8 cellular contexts compared by ENCODE assay signal in the genomic region with DNA sequence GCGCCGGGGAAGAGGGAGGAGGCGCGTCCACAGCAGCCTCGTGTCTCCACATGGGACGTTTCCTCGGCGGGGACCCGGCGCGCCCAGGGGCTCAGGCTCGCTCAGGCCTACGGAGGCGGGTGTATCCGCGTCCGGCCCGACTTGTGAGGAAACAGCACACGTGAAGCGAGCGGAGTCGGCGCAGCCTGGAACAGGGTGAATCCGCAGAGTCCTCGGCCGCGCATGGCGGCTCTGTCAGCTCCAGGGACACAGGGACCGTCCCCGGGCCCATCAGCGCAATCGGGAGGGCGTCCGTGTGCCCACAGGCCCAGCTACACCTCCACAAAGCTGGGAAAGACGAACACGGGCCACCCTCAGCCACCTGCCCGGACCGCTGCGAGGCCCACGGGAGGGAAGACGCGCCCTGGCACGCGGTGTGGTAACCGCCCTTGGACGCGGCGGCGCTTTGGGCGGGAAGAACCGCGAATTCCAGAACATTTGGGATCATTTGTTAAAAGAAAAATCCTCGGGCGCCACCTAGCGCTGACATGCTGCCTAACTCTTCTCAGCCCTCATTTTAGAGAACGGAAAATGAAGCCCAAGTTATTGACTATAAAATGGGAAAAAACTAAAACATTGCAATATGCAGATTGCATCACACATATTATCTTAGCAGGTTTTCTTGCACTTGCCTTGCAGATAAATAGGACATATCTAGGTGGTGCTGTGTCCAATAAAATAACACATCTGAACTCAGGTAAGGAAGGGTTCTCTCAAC. TPM values are rescaled to one million over a fixed set of nuclear protein-coding genes. Genes with fewer than 3 reads are reported as not detected.
DNase-seq lines count a peak whose midpoint lies in the region; ATAC-seq and TF ChIP-seq lines count a peak whose summit lies in the region.

No MANE protein-coding gene starts in this region.

- TF ChIP-seq CTCF in Calu3 (IDR thresholded peaks at IDR 0.05; ENCODE audit: unreplicated experiment): peak; percentile 61

- H2BK15ac ChIP-seq in mesenchymal stem cell (ENCODE audit: low read depth, poor library complexity, severe bottlenecking): no peak overlapping the region

- peak overlapping the region; percentile 54 for H3K4me2 ChIP-seq in GM23248 (ENCODE audit: unreplicated experiment)
- peak overlapping the region; percentile 32 for H3K4me2 ChIP-seq in mesenchymal stem cell (ENCODE audit: low read length, poor library complexity, severe bottlenecking)

- no peak overlapping the region for H4K8ac ChIP-seq in mesenchymal stem cell (ENCODE audit: low read length)

- H2AK5ac ChIP-seq in mesenchymal stem cell (ENCODE audit: low read length, severe bottlenecking): no peak overlapping the region

- H3K4me1 ChIP-seq in GM23248 (ENCODE audit: insufficient read depth) (no peaks in the 10 kb centered on the region), mesenchymal stem cell (ENCODE audit: control insufficient read depth, insufficient read depth, low read depth, low read length) (peaks cover 5% of the 10 kb centered on the region)

- no peaks in the 10 kb centered on the region for H3K27me3 Mint-ChIP-seq in Calu3 (ENCODE audit: unreplicated experiment)

- H3K4me3 ChIP-seq in GM23248 (peak overlapping the region; percentile 34), mesenchymal stem cell (ENCODE audit: insufficient read depth in 1 of 2, low read depth in 1 of 2, low read length in 2 of 2) (peak overlapping the region in 1 of 2 experiments; percentile 66)

- in situ Hi-C loops in GM23248 (cut with MboI): no loop called here

- H3K27ac Mint-ChIP-seq in Calu3 (ENCODE audit: unreplicated experiment): no peak overlapping the region

- DNase-seq in Calu3: peak; percentile 68
- peak; percentile 75 for DNase-seq in GM23248
- peak; percentile 8 for DNase-seq in NCI-H2107 treated with DMSO at 0.1 percent for 48 hours (lab: John Stamatoyannopoulos, UW; ENCODE audit: unreplicated experiment)
- DNase-seq in activated CD4-positive, alpha-beta T cell treated with anti-CD3 and anti-CD28 coated beads, Interleukin-2, amount 50 U/mL, for 24 hours (ENCODE audit: low read depth in 1 of 2, low spot score in 1 of 2): peak; percentile 22 to 35
- peak; percentile 40 for DNase-seq in effector CD4-positive, alpha-beta T cell
- peak; percentile 18 for DNase-seq in mesenchymal stem cell
- peak; percentile 27 for DNase-seq in stimulated activated CD8-positive, alpha-beta memory T cell treated with anti-CD3 and anti-CD28 coated beads, Interleukin-15, amount 100 ng/mL, for 1 hour (ENCODE audit: low read depth)

- H3K36me3 Mint-ChIP-seq in Calu3 (ENCODE audit: insufficient read depth, unreplicated experiment): peaks cover 5% of the 10 kb centered on the region

- no peaks in the 10 kb centered on the region for H3K79me2 ChIP-seq in GM23248 (ENCODE audit: insufficient read depth)

- intact Hi-C loops in Calu3 (cut with micrococcal nuclease; ENCODE audit: unreplicated experiment): loop anchor here (1.0 kb wide), 2 partner anchors 108 to 391 kb away; no protein-coding TSS in a partner anchor

- no peaks in the 10 kb centered on the region for H3K79me1 ChIP-seq in mesenchymal stem cell (replicated peaks; ENCODE audit: low read length, poor library complexity, severe bottlenecking)

- H3K4me3 Mint-ChIP-seq in Calu3 (ENCODE audit: low read depth, unreplicated experiment): peak overlapping the region; percentile 30

- no peaks in the 10 kb centered on the region for H4K20me1 ChIP-seq in GM23248 (ENCODE audit: insufficient read depth)

- H3K9me3 Mint-ChIP-seq in Calu3 (ENCODE audit: low read depth, unreplicated experiment): no peaks in the 10 kb centered on the region

- WGBS in GM23248 (ENCODE audit: low coverage in 1 of 2, low lambda C conversion rate in 2 of 2, missing lambda C conversion rate in 2 of 2), 2 experiments: 11 to 13% methylated on average over 44 to 53 of the region's 56 CpGs
- 69% methylated on average over 49 of the region's 56 CpGs for WGBS in mesenchymal stem cell

- H2BK12ac ChIP-seq in mesenchymal stem cell (ENCODE audit: low read length in 2 of 2): no peak overlapping the region

- no TSS peak for BruUV-seq in Calu3 (replicated peaks; lab: Mats Ljungman, UMichigan)

- H3K23ac ChIP-seq in mesenchymal stem cell (ENCODE audit: low read length in 2 of 2): no peak overlapping the region

- H3K9ac ChIP-seq in GM23248: no peak overlapping the region
- peak overlapping the region; percentile 48 for H3K9ac ChIP-seq in mesenchymal stem cell (ENCODE audit: low read length)

- H3K18ac ChIP-seq in mesenchymal stem cell (ENCODE audit: low read depth in 1 of 2, low read length in 2 of 2): no peak overlapping the region

- peak overlapping the region in 1 of 2 experiments; percentile 21 for H3K14ac ChIP-seq in mesenchymal stem cell (ENCODE audit: low read length in 2 of 2)

- H3K9me3 ChIP-seq in GM23248 (ENCODE audit: low read depth): no peaks in the 10 kb centered on the region
- no peaks in the 10 kb centered on the region for H3K9me3 ChIP-seq in mesenchymal stem cell (ENCODE audit: control insufficient read depth, low read length)

- H2AFZ ChIP-seq in GM23248 (peak overlapping the region; percentile 82), mesenchymal stem cell (ENCODE audit: low read depth, low read length) (no peak overlapping the region)

- no peak overlapping the region for H3K27ac ChIP-seq in GM23248
- H3K27ac ChIP-seq in mesenchymal stem cell (ENCODE audit: low read length, poor library complexity, severe bottlenecking): no peak overlapping the region

- no peak for ATAC-seq in HG03097 (IDR thresholded peaks at IDR 0.05; ENCODE audit: low FRiP score, unreplicated experiment)

- CTCF ChIA-PET in Calu3 (lab: Charles Lee): interaction anchor here (0.8 kb wide), 1 partner anchor 50 kb away, joined by 4 read pairs; no protein-coding TSS in a partner anchor

- H3K27me3 ChIP-seq in GM23248 (replicated peaks; ENCODE audit: insufficient read depth) (no peaks in the 10 kb centered on the region), mesenchymal stem cell (ENCODE audit: control insufficient read depth in 1 of 2, insufficient read depth in 1 of 2, low read length in 2 of 2) (peaks cover 0 to 2% of the 10 kb centered on the region in 2 experiments)

- H2BK120ac ChIP-seq in mesenchymal stem cell (ENCODE audit: low read depth, low read length): no peak overlapping the region

- H3K36me3 ChIP-seq in GM23248 (ENCODE audit: low read depth) (no peaks in the 10 kb centered on the region), mesenchymal stem cell (ENCODE audit: control insufficient read depth in 1 of 2, insufficient read depth in 2 of 2, low read depth in 1 of 2, low read length in 2 of 2) (no peaks in the 10 kb centered on the region)

- H2BK5ac ChIP-seq in mesenchymal stem cell (ENCODE audit: low read depth, low read length, poor library complexity, severe bottlenecking): no peak overlapping the region

- H3K9me2 ChIP-seq in GM23248 (ENCODE audit: insufficient read depth): no peaks in the 10 kb centered on the region

- peaks cover 34% of the 10 kb centered on the region for H3K4me1 Mint-ChIP-seq in Calu3 (ENCODE audit: low read depth, unreplicated experiment)

- H3F3A ChIP-seq in GM23248 (ENCODE audit: insufficient read depth): no peaks in the 10 kb centered on the region

- no peak overlapping the region for H3K4ac ChIP-seq in mesenchymal stem cell (ENCODE audit: low read depth in 1 of 2, low read length in 2 of 2)

- H4K91ac ChIP-seq in mesenchymal stem cell (ENCODE audit: low read length): no peak overlapping the region

RNA-seq across cellular contexts. Expression of gene TMEM18, which starts 40.4 kb away (rescaled TPM):
- total RNA-seq in Calu3 (2022): 18.9 and 19.0 TPM in 2 replicates
- total RNA-seq in GM23248 (2014; rRNA removed; shearing (Covaris generic)): 9.9 and 16.2 TPM in 2 replicates
- 37.7 and 40.0 TPM in 2 replicates for polyA plus RNA-seq in GM23248 (2016; fragmentation: Nextera tagmentation; extraction: Ambion mirVana)
- polyA plus RNA-seq in mesenchymal stem cell (2013, experiment 1 of 2): 21.7 TPM
- 23.6 TPM for polyA plus RNA-seq in mesenchymal stem cell (2013, experiment 2 of 2)

Comparison
In these comparisons a context has a peak if more than half of its experiments do, and no peak if none do; other contexts are left out.
1. DNase-seq: peak in every context shown above with its lines; median percentile 75 in GM23248; 68 in Calu3; 40 in effector CD4-positive, alpha-beta T cell; 28 in activated CD4-positive, alpha-beta T cell treated with anti-CD3 and anti-CD28 coated beads, Interleukin-2, amount 50 U/mL, for 24 hours; 27 in stimulated activated CD8-positive, alpha-beta memory T cell treated with anti-CD3 and anti-CD28 coated beads, Interleukin-15, amount 100 ng/mL, for 1 hour; 18 in mesenchymal stem cell; 8 in NCI-H2107 treated with DMSO at 0.1 percent for 48 hours.